ENCODE assay signal across 19 cellular contexts in the genomic region with DNA sequence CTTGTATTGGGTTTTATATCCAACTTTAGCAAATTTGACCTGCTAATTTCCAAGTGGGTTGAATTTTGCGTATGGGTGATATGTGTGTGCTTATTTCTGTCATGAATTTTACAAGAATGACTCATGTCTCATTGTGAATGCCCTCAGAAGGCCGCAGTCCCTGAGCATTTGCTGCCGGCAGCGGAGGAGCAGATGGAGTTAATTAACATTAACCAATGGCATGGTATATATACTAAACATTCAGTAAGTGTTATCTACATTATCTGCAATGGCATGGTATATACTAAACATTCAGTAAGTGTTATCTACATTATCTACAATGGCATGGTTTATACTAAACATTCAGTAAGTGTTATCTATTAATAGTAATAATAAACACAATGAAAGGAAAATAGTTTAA.
A peak's percentile ranks its signal among the peaks of the same experiment; 100 is the strongest.
DNase-seq lines count a peak whose midpoint lies in the region; ATAC-seq and TF ChIP-seq lines count a peak whose summit lies in the region.
"Had no signal": no experiment of that assay in that cellular context is flagged by ENCODE, and none has a peak within 500 bp of the region (broad histone marks: within the 10 kb centered on the region; RNA-seq: fewer than 3 reads in every experiment).

No MANE protein-coding gene starts in this region.

- H3K36me3 ChIP-seq in A673 (ENCODE audit: insufficient read depth, low read length, poor library complexity, severe bottlenecking): no peaks in the 10 kb centered on the region
- H3K36me3 ChIP-seq in prostate gland: no peaks in the 10 kb centered on the region

- CTCF ChIA-PET in A673 (lab: Charles Lee): no interaction called here

- 69% methylated on average over 4 of the region's 4 CpGs for WGBS in prostate gland

- no peak for ATAC-seq in HG02970 (IDR thresholded peaks at IDR 0.05; ENCODE audit: low FRiP score, unreplicated experiment)
- ATAC-seq: A549; HCT116; natural killer cell treated with Interleukin-12 subunit alpha and Interleukin-12 subunit beta and Interleukin-15 and Interleukin-18, amount 100 ng/mL, for 72 hours; psoas muscle had no signal

- H3K27me3 ChIP-seq in A673 (replicated peaks; ENCODE audit: insufficient read depth, low read depth, low read length, poor library complexity) (no peaks in the 10 kb centered on the region), prostate gland (replicated peaks; ENCODE audit: insufficient read depth) (no peaks in the 10 kb centered on the region)

- no TSS peak for BruUV-seq in A673 (replicated peaks; lab: Mats Ljungman, UMichigan)

- H3K4me3 ChIP-seq in A673 (ENCODE audit: low read depth, low read length, poor library complexity, severe bottlenecking) (no peak overlapping the region), fibroblast of pulmonary artery (replicated peaks; ENCODE audit: low read depth, low read length) (no peak overlapping the region), prostate gland (no peak overlapping the region)
- H3K4me3 ChIP-seq: A549, psoas muscle had no signal

- intact Hi-C loops in A673 (cut with micrococcal nuclease; ENCODE audit: unreplicated experiment) (no loop called here), prostate gland (cut with DNase I) (no loop called here)

- no peak for TF ChIP-seq POLR2A in prostate gland (IDR thresholded peaks at IDR 0.05)

- H3K27ac ChIP-seq in A673 (ENCODE audit: low read depth, low read length, poor library complexity, severe bottlenecking) (no peak overlapping the region), prostate gland (no peak overlapping the region)
- H3K27ac ChIP-seq: A549, psoas muscle had no signal

- DNase-seq in A673 (ENCODE audit: low spot score): peak; percentile 91
- peak; percentile 38 for DNase-seq in GM04504 (ENCODE audit: low read depth)
- peak; percentile 28 for DNase-seq in amniotic epithelial cell (ENCODE audit: low read depth)
- peak; percentile 57 for DNase-seq in fibroblast of pulmonary artery (ENCODE audit: low read depth)
- DNase-seq in NCI-H526 (lab: John Stamatoyannopoulos, UW): no peak
- no peak for DNase-seq in prostate gland (ENCODE audit: low spot score)
- no peak for DNase-seq in activated CD8-positive, alpha-beta memory T cell treated with anti-CD3 and anti-CD28 coated beads for 24 hours
- DNase-seq: activated naive CD4-positive, alpha-beta T cell treated with anti-CD3 and anti-CD28 coated beads, Interleukin-2, amount 50 U/mL, for 16 hours; Caco-2; cerebellar nuclear complex; mammary epithelial cell; MV-4-11; NCI-H748 treated with DMSO at 0.1 percent for 48 hours; psoas muscle; stimulated activated naive CD4-positive, alpha-beta T cell had no signal

- POLR2A ChIA-PET in A673 (lab: Charles Lee; ENCODE audit: low non-redundant PET): no interaction called here

- H3K9me3 ChIP-seq in A673 (ENCODE audit: low read depth, low read length, poor library complexity, severe bottlenecking) (peaks cover 2% of the 10 kb centered on the region), prostate gland (no peaks in the 10 kb centered on the region)
- H3K9me3 ChIP-seq: A549, Caco-2, psoas muscle had no signal

- TF ChIP-seq CTCF in A673 (conservative IDR thresholded peaks at IDR 0.05; ENCODE audit: low read depth, low read length) (no peak), fibroblast of pulmonary artery (IDR thresholded peaks at IDR 0.05; ENCODE audit: low read length, missing control alignments) (no peak), prostate gland (IDR thresholded peaks at IDR 0.05) (no peak)

- H3K4me1 ChIP-seq in A673 (ENCODE audit: insufficient read depth, low read length, poor library complexity, severe bottlenecking) (peaks cover 20% of the 10 kb centered on the region), prostate gland (replicated peaks) (no peaks in the 10 kb centered on the region)
- H3K4me1 ChIP-seq: A549, Caco-2, psoas muscle had no signal

Comparison
In these comparisons a context has a peak if more than half of its experiments do, and no peak if none do; other contexts are left out.
1. DNase-seq: peak in A673 (single experiment), GM04504 (single experiment), amniotic epithelial cell (single experiment) and fibroblast of pulmonary artery (single experiment); none in NCI-H526 (0 of 2), prostate gland (single experiment) and activated CD8-positive, alpha-beta memory T cell treated with anti-CD3 and anti-CD28 coated beads for 24 hours (single experiment).